ENCODE assay signal across 1 cellular context in the genomic region with DNA sequence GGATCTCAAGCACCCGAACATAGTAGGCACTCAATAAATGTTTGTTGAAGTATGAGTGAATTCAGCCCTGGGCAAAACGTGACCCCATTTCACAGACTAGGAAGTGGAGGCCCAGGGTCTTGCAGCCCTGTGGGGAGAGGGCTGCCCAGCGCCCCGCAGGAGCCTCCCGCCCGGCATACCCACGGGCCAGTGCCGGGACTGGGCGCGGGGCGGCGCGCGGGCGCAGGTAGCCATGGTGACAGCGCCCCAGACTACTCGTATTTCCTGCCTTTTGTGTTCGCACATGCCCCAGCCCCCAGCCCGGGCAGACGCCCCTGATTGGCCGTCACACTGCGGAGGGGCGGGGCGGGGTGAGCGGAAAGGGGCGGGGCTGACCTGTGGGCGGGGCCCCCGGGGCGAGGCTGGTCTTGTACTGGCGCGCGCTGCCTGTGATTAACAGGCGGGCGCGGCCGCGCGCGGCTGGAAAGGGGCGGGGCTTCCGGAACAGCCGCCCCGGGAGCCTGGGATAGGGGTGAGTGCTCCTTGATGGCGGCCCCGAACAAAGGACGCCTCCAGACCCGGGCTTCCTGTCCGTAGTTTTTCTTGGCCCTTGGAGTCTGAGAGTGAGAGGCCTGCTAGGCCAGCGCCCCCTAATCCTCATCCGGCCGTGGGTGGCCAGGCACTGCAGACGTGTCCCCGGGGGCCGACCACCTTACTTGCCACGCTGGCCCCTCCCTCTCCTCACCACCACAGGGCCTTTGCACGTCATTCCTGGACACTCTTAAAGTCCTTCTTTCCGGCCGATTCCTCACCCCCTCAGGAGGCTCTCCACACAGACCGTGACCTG.
TF ChIP-seq lines count a peak whose summit lies in the region.

No MANE protein-coding gene starts in this region.

TF ChIP-seq in HepG2, 621 proteins besides CTCF, POLR2A, EP300 and RAD21 (continued from another document and continues in another):
- TF ChIP-seq, protein P1, sequence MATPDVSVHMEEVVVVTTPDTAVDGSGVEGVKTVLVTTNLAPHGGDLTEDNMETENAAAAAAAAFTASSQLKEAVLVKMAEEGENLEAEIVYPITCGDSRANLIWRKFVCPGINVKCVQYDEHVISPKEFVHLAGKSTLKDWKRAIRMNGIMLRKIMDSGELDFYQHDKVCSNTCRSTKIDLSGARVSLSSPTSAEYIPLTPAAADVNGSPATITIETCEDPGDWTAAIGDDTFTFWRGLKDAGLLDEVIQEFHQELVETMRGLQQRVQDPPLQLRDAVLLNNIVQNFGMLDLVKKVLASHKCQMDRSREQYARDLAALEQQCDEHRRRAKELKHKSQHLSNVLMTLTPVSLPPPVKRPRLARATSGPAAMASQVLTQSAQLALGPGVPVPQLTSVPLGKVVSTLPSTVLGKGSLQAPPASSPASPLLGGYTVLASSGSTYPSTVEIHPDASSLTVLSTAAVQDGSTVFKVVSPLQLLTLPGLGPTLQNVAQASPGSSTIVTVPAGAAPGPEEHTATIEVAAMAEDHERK (CRISPR knock-in tag; IDR thresholded peaks at IDR 0.05; ENCODE audit: low read depth) = no peak
- no peak for TF ChIP-seq SUZ12 (IDR thresholded peaks at IDR 0.05; ENCODE audit: low read depth, low read length)
- TF ChIP-seq, protein P2, sequence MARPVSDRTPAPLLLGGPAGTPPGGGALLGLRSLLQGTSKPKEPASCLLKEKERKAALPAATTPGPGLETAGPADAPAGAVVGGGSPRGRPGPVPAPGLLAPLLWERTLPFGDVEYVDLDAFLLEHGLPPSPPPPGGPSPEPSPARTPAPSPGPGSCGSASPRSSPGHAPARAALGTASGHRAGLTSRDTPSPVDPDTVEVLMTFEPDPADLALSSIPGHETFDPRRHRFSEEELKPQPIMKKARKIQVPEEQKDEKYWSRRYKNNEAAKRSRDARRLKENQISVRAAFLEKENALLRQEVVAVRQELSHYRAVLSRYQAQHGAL (CRISPR knock-in tag; IDR thresholded peaks at IDR 0.05; ENCODE audit: not compliant biosample characterization) = no peak
- no peak for TF ChIP-seq JUND (CRISPR knock-in tag; IDR thresholded peaks at IDR 0.05)
- TF ChIP-seq KDM1A (CRISPR knock-in tag; IDR thresholded peaks at IDR 0.05) = peak; percentile 94
- TF ChIP-seq ZSCAN21 (CRISPR knock-in tag; IDR thresholded peaks at IDR 0.05; ENCODE audit: borderline replicate concordance) = peak; percentile 29; the same call in 1 of the 2 replicates
- no peak for TF ChIP-seq FOXA3 (CRISPR knock-in tag; IDR thresholded peaks at IDR 0.05)
- no peak for TF ChIP-seq NR3C1 (CRISPR knock-in tag; IDR thresholded peaks at IDR 0.05)
- TF ChIP-seq, protein P3, sequence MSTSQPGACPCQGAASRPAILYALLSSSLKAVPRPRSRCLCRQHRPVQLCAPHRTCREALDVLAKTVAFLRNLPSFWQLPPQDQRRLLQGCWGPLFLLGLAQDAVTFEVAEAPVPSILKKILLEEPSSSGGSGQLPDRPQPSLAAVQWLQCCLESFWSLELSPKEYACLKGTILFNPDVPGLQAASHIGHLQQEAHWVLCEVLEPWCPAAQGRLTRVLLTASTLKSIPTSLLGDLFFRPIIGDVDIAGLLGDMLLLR (CRISPR knock-in tag; IDR thresholded peaks at IDR 0.05) = no peak
- no peak for TF ChIP-seq IRX3 (CRISPR knock-in tag; IDR thresholded peaks at IDR 0.05; ENCODE audit: borderline replicate concordance, low read depth)
- TF ChIP-seq, protein P4, sequence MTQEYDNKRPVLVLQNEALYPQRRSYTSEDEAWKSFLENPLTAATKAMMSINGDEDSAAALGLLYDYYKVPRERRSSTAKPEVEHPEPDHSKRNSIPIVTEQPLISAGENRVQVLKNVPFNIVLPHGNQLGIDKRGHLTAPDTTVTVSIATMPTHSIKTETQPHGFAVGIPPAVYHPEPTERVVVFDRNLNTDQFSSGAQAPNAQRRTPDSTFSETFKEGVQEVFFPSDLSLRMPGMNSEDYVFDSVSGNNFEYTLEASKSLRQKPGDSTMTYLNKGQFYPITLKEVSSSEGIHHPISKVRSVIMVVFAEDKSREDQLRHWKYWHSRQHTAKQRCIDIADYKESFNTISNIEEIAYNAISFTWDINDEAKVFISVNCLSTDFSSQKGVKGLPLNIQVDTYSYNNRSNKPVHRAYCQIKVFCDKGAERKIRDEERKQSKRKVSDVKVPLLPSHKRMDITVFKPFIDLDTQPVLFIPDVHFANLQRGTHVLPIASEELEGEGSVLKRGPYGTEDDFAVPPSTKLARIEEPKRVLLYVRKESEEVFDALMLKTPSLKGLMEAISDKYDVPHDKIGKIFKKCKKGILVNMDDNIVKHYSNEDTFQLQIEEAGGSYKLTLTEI (CRISPR knock-in tag; conservative IDR thresholded peaks at IDR 0.05) = no peak
- TF ChIP-seq, protein P5, sequence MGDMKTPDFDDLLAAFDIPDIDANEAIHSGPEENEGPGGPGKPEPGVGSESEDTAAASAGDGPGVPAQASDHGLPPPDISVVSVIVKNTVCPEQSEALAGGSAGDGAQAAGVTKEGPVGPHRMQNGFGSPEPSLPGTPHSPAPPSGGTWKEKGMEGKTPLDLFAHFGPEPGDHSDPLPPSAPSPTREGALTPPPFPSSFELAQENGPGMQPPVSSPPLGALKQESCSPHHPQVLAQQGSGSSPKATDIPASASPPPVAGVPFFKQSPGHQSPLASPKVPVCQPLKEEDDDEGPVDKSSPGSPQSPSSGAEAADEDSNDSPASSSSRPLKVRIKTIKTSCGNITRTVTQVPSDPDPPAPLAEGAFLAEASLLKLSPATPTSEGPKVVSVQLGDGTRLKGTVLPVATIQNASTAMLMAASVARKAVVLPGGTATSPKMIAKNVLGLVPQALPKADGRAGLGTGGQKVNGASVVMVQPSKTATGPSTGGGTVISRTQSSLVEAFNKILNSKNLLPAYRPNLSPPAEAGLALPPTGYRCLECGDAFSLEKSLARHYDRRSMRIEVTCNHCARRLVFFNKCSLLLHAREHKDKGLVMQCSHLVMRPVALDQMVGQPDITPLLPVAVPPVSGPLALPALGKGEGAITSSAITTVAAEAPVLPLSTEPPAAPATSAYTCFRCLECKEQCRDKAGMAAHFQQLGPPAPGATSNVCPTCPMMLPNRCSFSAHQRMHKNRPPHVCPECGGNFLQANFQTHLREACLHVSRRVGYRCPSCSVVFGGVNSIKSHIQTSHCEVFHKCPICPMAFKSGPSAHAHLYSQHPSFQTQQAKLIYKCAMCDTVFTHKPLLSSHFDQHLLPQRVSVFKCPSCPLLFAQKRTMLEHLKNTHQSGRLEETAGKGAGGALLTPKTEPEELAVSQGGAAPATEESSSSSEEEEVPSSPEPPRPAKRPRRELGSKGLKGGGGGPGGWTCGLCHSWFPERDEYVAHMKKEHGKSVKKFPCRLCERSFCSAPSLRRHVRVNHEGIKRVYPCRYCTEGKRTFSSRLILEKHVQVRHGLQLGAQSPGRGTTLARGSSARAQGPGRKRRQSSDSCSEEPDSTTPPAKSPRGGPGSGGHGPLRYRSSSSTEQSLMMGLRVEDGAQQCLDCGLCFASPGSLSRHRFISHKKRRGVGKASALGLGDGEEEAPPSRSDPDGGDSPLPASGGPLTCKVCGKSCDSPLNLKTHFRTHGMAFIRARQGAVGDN (CRISPR knock-in tag; IDR thresholded peaks at IDR 0.05) = peak; percentile 69
- TF ChIP-seq ZNF230 (CRISPR knock-in tag; IDR thresholded peaks at IDR 0.05) = no peak
- TF ChIP-seq KDM2A (CRISPR knock-in tag; IDR thresholded peaks at IDR 0.05; ENCODE audit: borderline replicate concordance, low read depth) = 0 out of 2 replicates have a peak, but pooled peaks have one; percentile 21
- no peak for TF ChIP-seq ZNF775 (CRISPR knock-in tag; IDR thresholded peaks at IDR 0.05; ENCODE audit: borderline replicate concordance)
- TF ChIP-seq, protein P6, sequence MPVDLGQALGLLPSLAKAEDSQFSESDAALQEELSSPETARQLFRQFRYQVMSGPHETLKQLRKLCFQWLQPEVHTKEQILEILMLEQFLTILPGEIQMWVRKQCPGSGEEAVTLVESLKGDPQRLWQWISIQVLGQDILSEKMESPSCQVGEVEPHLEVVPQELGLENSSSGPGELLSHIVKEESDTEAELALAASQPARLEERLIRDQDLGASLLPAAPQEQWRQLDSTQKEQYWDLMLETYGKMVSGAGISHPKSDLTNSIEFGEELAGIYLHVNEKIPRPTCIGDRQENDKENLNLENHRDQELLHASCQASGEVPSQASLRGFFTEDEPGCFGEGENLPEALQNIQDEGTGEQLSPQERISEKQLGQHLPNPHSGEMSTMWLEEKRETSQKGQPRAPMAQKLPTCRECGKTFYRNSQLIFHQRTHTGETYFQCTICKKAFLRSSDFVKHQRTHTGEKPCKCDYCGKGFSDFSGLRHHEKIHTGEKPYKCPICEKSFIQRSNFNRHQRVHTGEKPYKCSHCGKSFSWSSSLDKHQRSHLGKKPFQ (CRISPR knock-in tag; IDR thresholded peaks at IDR 0.05; ENCODE audit: insufficient replicate concordance) = no peak
- TF ChIP-seq PHF8 (CRISPR knock-in tag; IDR thresholded peaks at IDR 0.05) = peak; percentile 67
- no peak for TF ChIP-seq PHB2 (IDR thresholded peaks at IDR 0.05; ENCODE audit: partially characterized antibody)
- TF ChIP-seq SIX1 (CRISPR knock-in tag; IDR thresholded peaks at IDR 0.05; ENCODE audit: borderline replicate concordance) = no peak
- 0 out of 2 replicates have a peak, but pooled peaks have one; percentile 30 for TF ChIP-seq BRD4 (CRISPR knock-in tag; IDR thresholded peaks at IDR 0.05)
- TF ChIP-seq, protein P7, sequence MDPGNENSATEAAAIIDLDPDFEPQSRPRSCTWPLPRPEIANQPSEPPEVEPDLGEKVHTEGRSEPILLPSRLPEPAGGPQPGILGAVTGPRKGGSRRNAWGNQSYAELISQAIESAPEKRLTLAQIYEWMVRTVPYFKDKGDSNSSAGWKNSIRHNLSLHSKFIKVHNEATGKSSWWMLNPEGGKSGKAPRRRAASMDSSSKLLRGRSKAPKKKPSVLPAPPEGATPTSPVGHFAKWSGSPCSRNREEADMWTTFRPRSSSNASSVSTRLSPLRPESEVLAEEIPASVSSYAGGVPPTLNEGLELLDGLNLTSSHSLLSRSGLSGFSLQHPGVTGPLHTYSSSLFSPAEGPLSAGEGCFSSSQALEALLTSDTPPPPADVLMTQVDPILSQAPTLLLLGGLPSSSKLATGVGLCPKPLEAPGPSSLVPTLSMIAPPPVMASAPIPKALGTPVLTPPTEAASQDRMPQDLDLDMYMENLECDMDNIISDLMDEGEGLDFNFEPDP (CRISPR knock-in tag; conservative IDR thresholded peaks at IDR 0.05) = no peak
- TF ChIP-seq ZNF567 (CRISPR knock-in tag; IDR thresholded peaks at IDR 0.05; ENCODE audit: borderline replicate concordance) = no peak
- TF ChIP-seq HNRNPLL (IDR thresholded peaks at IDR 0.05; ENCODE audit: low read depth, low read length, poor library complexity, severe bottlenecking) = peak; percentile 77
- no peak for TF ChIP-seq SP1 (IDR thresholded peaks at IDR 0.05)
- peak; percentile 73 for TF ChIP-seq SP1 (CRISPR knock-in tag; IDR thresholded peaks at IDR 0.05)
- TF ChIP-seq ZNF746 (CRISPR knock-in tag; IDR thresholded peaks at IDR 0.05) = no peak
- TF ChIP-seq ZKSCAN1 (IDR thresholded peaks at IDR 0.05; ENCODE audit: low read length) = peak; percentile 58; the same call in 1 of the 2 replicates
- TF ChIP-seq, protein P8, sequence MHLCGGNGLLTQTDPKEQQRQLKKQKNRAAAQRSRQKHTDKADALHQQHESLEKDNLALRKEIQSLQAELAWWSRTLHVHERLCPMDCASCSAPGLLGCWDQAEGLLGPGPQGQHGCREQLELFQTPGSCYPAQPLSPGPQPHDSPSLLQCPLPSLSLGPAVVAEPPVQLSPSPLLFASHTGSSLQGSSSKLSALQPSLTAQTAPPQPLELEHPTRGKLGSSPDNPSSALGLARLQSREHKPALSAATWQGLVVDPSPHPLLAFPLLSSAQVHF (CRISPR knock-in tag; IDR thresholded peaks at IDR 0.05) = no peak
- TF ChIP-seq HNRNPH1 (optimal IDR thresholded peaks at IDR 0.05; ENCODE audit: low read depth, low read length) = no peak
- TF ChIP-seq SOX6 (IDR thresholded peaks at IDR 0.05) = no peak
- no peak for TF ChIP-seq SOX6 (CRISPR knock-in tag; IDR thresholded peaks at IDR 0.05)
- TF ChIP-seq, protein P9, sequence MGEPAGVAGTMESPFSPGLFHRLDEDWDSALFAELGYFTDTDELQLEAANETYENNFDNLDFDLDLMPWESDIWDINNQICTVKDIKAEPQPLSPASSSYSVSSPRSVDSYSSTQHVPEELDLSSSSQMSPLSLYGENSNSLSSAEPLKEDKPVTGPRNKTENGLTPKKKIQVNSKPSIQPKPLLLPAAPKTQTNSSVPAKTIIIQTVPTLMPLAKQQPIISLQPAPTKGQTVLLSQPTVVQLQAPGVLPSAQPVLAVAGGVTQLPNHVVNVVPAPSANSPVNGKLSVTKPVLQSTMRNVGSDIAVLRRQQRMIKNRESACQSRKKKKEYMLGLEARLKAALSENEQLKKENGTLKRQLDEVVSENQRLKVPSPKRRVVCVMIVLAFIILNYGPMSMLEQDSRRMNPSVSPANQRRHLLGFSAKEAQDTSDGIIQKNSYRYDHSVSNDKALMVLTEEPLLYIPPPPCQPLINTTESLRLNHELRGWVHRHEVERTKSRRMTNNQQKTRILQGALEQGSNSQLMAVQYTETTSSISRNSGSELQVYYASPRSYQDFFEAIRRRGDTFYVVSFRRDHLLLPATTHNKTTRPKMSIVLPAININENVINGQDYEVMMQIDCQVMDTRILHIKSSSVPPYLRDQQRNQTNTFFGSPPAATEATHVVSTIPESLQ (CRISPR knock-in tag; conservative IDR thresholded peaks at IDR 0.05) = no peak
- TF ChIP-seq ZNF75D (CRISPR knock-in tag; IDR thresholded peaks at IDR 0.05; ENCODE audit: borderline replicate concordance) = no peak
- TF ChIP-seq, protein P10, sequence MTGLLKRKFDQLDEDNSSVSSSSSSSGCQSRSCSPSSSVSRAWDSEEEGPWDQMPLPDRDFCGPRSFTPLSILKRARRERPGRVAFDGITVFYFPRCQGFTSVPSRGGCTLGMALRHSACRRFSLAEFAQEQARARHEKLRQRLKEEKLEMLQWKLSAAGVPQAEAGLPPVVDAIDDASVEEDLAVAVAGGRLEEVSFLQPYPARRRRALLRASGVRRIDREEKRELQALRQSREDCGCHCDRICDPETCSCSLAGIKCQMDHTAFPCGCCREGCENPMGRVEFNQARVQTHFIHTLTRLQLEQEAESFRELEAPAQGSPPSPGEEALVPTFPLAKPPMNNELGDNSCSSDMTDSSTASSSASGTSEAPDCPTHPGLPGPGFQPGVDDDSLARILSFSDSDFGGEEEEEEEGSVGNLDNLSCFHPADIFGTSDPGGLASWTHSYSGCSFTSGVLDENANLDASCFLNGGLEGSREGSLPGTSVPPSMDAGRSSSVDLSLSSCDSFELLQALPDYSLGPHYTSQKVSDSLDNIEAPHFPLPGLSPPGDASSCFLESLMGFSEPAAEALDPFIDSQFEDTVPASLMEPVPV (CRISPR knock-in tag; IDR thresholded peaks at IDR 0.05) = no peak
- no peak for TF ChIP-seq WIZ (CRISPR knock-in tag; IDR thresholded peaks at IDR 0.05)
- no peak for TF ChIP-seq ZNF724P (CRISPR knock-in tag; IDR thresholded peaks at IDR 0.05; ENCODE audit: borderline replicate concordance)
- TF ChIP-seq, protein P11, sequence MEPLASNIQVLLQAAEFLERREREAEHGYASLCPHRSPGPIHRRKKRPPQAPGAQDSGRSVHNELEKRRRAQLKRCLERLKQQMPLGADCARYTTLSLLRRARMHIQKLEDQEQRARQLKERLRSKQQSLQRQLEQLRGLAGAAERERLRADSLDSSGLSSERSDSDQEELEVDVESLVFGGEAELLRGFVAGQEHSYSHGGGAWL (CRISPR knock-in tag; IDR thresholded peaks at IDR 0.05) = no peak
- peak; percentile 47; the same call in 1 of the 2 replicates for TF ChIP-seq CHD4 (IDR thresholded peaks at IDR 0.05; ENCODE audit: borderline replicate concordance, low read length)
